24 cellular contexts compared by ENCODE assay signal in genomic region chr19:14544047-14544446, GRCh38. TPM values are rescaled to one million over a fixed set of nuclear protein-coding genes. Genes with fewer than 3 reads are reported as not detected.
DNase-seq lines count a peak whose midpoint lies in the region; ATAC-seq, FAIRE-seq and TF ChIP-seq lines count a peak whose summit lies in the region.
"Had no signal": no experiment of that assay in that cellular context is flagged by ENCODE, and none has a peak within 500 bp of the region (broad histone marks: within the 10 kb centered on the region; RNA-seq: fewer than 3 reads in every experiment).

No MANE protein-coding gene starts in this region.

- H3K4me1 ChIP-seq in BLaER1 = peaks cover 93% of the 10 kb centered on the region
- H3K4me1 ChIP-seq: testis had no signal

- CTCF ChIA-PET in activated CD4-positive, alpha-beta memory T cell treated with anti-CD3 and anti-CD28 coated beads for 36 hours (lab: Charles Lee) = interaction anchor here (4.5 kb wide), 1 partner anchor 12 kb away, joined by 21 read pairs; no protein-coding TSS in a partner anchor

- peaks cover 21% of the 10 kb centered on the region for H3K4me1 Mint-ChIP-seq in activated CD4-positive, alpha-beta memory T cell treated with anti-CD3 and anti-CD28 coated beads for 36 hours (ENCODE audit: low read depth)

- POLR2A ChIA-PET in activated CD4-positive, alpha-beta memory T cell treated with anti-CD3 and anti-CD28 coated beads for 36 hours (lab: Charles Lee) = no interaction called here

- H3K9me3 ChIP-seq in BLaER1 = no peaks in the 10 kb centered on the region
- H3K9me3 ChIP-seq: breast epithelium, heart left ventricle, sigmoid colon, testis had no signal

- H3K9me3 Mint-ChIP-seq in activated CD4-positive, alpha-beta memory T cell treated with anti-CD3 and anti-CD28 coated beads for 36 hours = no peaks in the 10 kb centered on the region

- no peak overlapping the region for H3K27ac Mint-ChIP-seq in activated CD4-positive, alpha-beta memory T cell treated with anti-CD3 and anti-CD28 coated beads for 36 hours

- intact Hi-C loops in activated CD4-positive, alpha-beta memory T cell treated with anti-CD3 and anti-CD28 coated beads for 36 hours (cut with micrococcal nuclease) = no loop called here

- no peak for ATAC-seq in GM18505 (IDR thresholded peaks at IDR 0.05; ENCODE audit: unreplicated experiment)

- H3K27me3 ChIP-seq in BLaER1 (no peaks in the 10 kb centered on the region), layer of hippocampus (ENCODE audit: control insufficient read depth, insufficient read depth, low read length) (no peaks in the 10 kb centered on the region)
- H3K27me3 ChIP-seq: breast epithelium, heart left ventricle, sigmoid colon, testis had no signal

- peaks cover 54% of the 10 kb centered on the region for H4K20me1 ChIP-seq in BLaER1

- H3K9ac ChIP-seq in BLaER1 = peak overlapping the region; percentile 54; the same call in 1 of the 2 replicates

- no peak for TF ChIP-seq POLR2A in GM18505 (IDR thresholded peaks at IDR 0.05; ENCODE audit: borderline replicate concordance, extremely low read depth, insufficient read depth, insufficient read length)

- H3K27ac ChIP-seq in BLaER1 = peak overlapping the region; percentile 81
- H3K27ac ChIP-seq in caudate nucleus (ENCODE audit: low read depth, low read length) = peak overlapping the region; percentile 99
- H3K27ac ChIP-seq in layer of hippocampus (ENCODE audit: low read depth, low read length) = peak overlapping the region; percentile 97
- H3K27ac ChIP-seq: C4-2B, sigmoid colon, testis had no signal

- H3K36me3 Mint-ChIP-seq in activated CD4-positive, alpha-beta memory T cell treated with anti-CD3 and anti-CD28 coated beads for 36 hours = peaks cover 6% of the 10 kb centered on the region

- peak; percentile 60 for FAIRE-seq in HTR-8/SVneo (lab: Jason Lieb, UNC)
- FAIRE-seq: endometrium had no signal

- peaks cover 30% of the 10 kb centered on the region; the same call in 1 of the 2 replicates for H3K36me3 ChIP-seq in BLaER1
- H3K36me3 ChIP-seq: breast epithelium had no signal

- DNase-seq in HTR-8/SVneo (ENCODE audit: insufficient read length, low spot score) (no peak), caudate nucleus (lab: John Stamatoyannopoulos, UW) (peak in 1 of 61 donors; percentile 26), HT-29 (ENCODE audit: low spot score) (no peak)
- DNase-seq in stimulated activated CD4-positive, alpha-beta T cell treated with anti-CD3 and anti-CD28 coated beads, Interleukin-4, amount 100 ng/mL, for 24 hours = no peak
- DNase-seq in activated CD4-positive, alpha-beta memory T cell treated with anti-CD3 and anti-CD28 coated beads for 36 hours = no peak
- DNase-seq: ACHN; activated CD4-positive, alpha-beta T cell treated with anti-CD3 and anti-CD28 coated beads for 48 hours; H7; heart left ventricle; KBM-7; MV-4-11; NCI-H187; NCI-H774; OCI-M1; posterior cingulate gyrus; sigmoid colon; testis had no signal

- 0 out of 2 replicates have a peak overlapping the region, but pooled peaks have one; percentile 31 for H3K4me3 ChIP-seq in BLaER1
- H3K4me3 ChIP-seq: breast epithelium, heart left ventricle, sigmoid colon, testis had no signal

- H3K4me2 ChIP-seq in BLaER1 = peak overlapping the region; percentile 89

- no peak overlapping the region for H3K4me3 Mint-ChIP-seq in activated CD4-positive, alpha-beta memory T cell treated with anti-CD3 and anti-CD28 coated beads for 36 hours

- H3K27me3 Mint-ChIP-seq in activated CD4-positive, alpha-beta memory T cell treated with anti-CD3 and anti-CD28 coated beads for 36 hours = no peaks in the 10 kb centered on the region

RNA-seq across cellular contexts. Expression of gene TECR, which starts 14.7 kb away (rescaled TPM):
- 100 to 1,000 TPM; 120 TPM for total RNA-seq in activated CD4-positive, alpha-beta memory T cell treated with anti-CD3 and anti-CD28 coated beads for 36 hours
- total RNA-seq in HT-29 (2014; rRNA removed; shearing (Covaris generic)) = 117 and 146 TPM in 2 replicates

RNA-seq across cellular contexts. Expression of gene DNAJB1, which starts 25.9 kb away (rescaled TPM):
- 10 to 100 TPM; 71.2 to 76.5 TPM for total RNA-seq in activated CD4-positive, alpha-beta memory T cell treated with anti-CD3 and anti-CD28 coated beads for 36 hours
- 77.7 and 79.9 TPM in 2 replicates for total RNA-seq in HT-29 (2014; rRNA removed; shearing (Covaris generic))

RNA-seq across cellular contexts. Expression of gene NDUFB7, which starts 27.8 kb away (rescaled TPM):
- total RNA-seq in activated CD4-positive, alpha-beta memory T cell treated with anti-CD3 and anti-CD28 coated beads for 36 hours = 100 to 1,000 TPM; 118 to 130 TPM
- 482 and 492 TPM in 2 replicates for total RNA-seq in HT-29 (2014; rRNA removed; shearing (Covaris generic))

RNA-seq across cellular contexts. Expression of gene CLEC17A, which starts 38.8 kb away (rescaled TPM):
- total RNA-seq in activated CD4-positive, alpha-beta memory T cell treated with anti-CD3 and anti-CD28 coated beads for 36 hours = under 1 TPM; 0.33 to 0.85 TPM
- not detected in 2 replicates for total RNA-seq in HT-29 (2014; rRNA removed; shearing (Covaris generic))
- total RNA-seq: breast epithelium; H7; sigmoid colon; T-helper 1 cell treated with Interleukin-12 subunit alpha and Interleukin-12 subunit beta and Interleukin-4 antibody, amounts not matched to agents 30 ng/mL and 1 ng/mL, for 36 hours had no signal

RNA-seq across cellular contexts. Expression of gene GIPC1, which starts 48.1 kb away (rescaled TPM):
- 10 to 100 TPM; 31.5 to 35.2 TPM for total RNA-seq in activated CD4-positive, alpha-beta memory T cell treated with anti-CD3 and anti-CD28 coated beads for 36 hours
- total RNA-seq in HT-29 (2014; rRNA removed; shearing (Covaris generic)) = 296 and 305 TPM in 2 replicates
